Comparison of ENCODE assay signal across 8 cellular contexts in genomic region chr13:77565635-77566034, GRCh38. TPM values are rescaled to one million over a fixed set of nuclear protein-coding genes. Genes with fewer than 3 reads are reported as not detected.
A peak's percentile ranks its signal among the peaks of the same experiment; 100 is the strongest.
DNase-seq lines count a peak whose midpoint lies in the region; ATAC-seq and TF ChIP-seq lines count a peak whose summit lies in the region.

No MANE protein-coding gene starts in this region.

- H3K27me3 Mint-ChIP-seq in endodermal cell (ENCODE audit: insufficient read depth) = no peaks in the 10 kb centered on the region
- peaks cover 15% of the 10 kb centered on the region for H3K27me3 Mint-ChIP-seq in activated T-helper 17 cell treated with anti-CD3 and anti-CD28 coated beads, Interleukin-2, amount 50 U/mL, for 72 hours

- no peaks in the 10 kb centered on the region for H3K9me3 Mint-ChIP-seq in endodermal cell
- H3K9me3 Mint-ChIP-seq in activated T-helper 17 cell treated with anti-CD3 and anti-CD28 coated beads, Interleukin-2, amount 50 U/mL, for 72 hours = no peaks in the 10 kb centered on the region

- no peaks in the 10 kb centered on the region for H3K27me3 ChIP-seq in endodermal cell (ENCODE audit: control insufficient read depth, insufficient read depth, low read length, poor library complexity, severe bottlenecking)
- H3K27me3 ChIP-seq in osteoblast (ENCODE audit: insufficient read depth, low read length) = no peaks in the 10 kb centered on the region

- no peak overlapping the region for H2AFZ ChIP-seq in osteoblast (ENCODE audit: low read length)

- in situ Hi-C loops in ACHN (cut with HindIII; ENCODE audit: low pct_ligation_motif_present, low pct_unique_long_range_greater_than_20kb, low sequenced_read_pairs) = no loop called here

- no peak overlapping the region for H3K4me3 Mint-ChIP-seq in endodermal cell
- H3K4me3 Mint-ChIP-seq in activated T-helper 17 cell treated with anti-CD3 and anti-CD28 coated beads, Interleukin-2, amount 50 U/mL, for 72 hours = no peak overlapping the region

- no peaks in the 10 kb centered on the region for H3K4me1 Mint-ChIP-seq in endodermal cell
- H3K4me1 Mint-ChIP-seq in activated T-helper 17 cell treated with anti-CD3 and anti-CD28 coated beads, Interleukin-2, amount 50 U/mL, for 72 hours = no peaks in the 10 kb centered on the region

- no peaks in the 10 kb centered on the region for H4K20me1 ChIP-seq in osteoblast (ENCODE audit: insufficient read depth, low read length)

- H3K4me1 ChIP-seq in endodermal cell (ENCODE audit: control insufficient read depth, insufficient read depth, low read length) (no peaks in the 10 kb centered on the region), osteoblast (ENCODE audit: insufficient read depth, low read length) (no peaks in the 10 kb centered on the region)

- 31 to 42% methylated on average over 2 of the region's 2 CpGs for WGBS in endodermal cell (ENCODE audit: insufficient coverage in 1 of 2, insufficient read length in 1 of 2), 2 experiments

- no peak overlapping the region for H3K9ac ChIP-seq in endodermal cell (ENCODE audit: extremely low read depth, low read length, poor library complexity, severe bottlenecking)

- H3K36me3 ChIP-seq in endodermal cell (ENCODE audit: control insufficient read depth, insufficient read depth, low read length) (no peaks in the 10 kb centered on the region), osteoblast (ENCODE audit: insufficient read depth, low read length) (no peaks in the 10 kb centered on the region)

- DNase-seq in ACHN (peak; percentile 43), NCI-H774 (lab: John Stamatoyannopoulos, UW) (peak; percentile 1), endodermal cell (no peak), osteoblast (ENCODE audit: insufficient read length, low spot score, missing footprints) (no peak)
- no peak for DNase-seq in activated CD8-positive, alpha-beta memory T cell treated with anti-CD3 and anti-CD28 coated beads for 24 hours

- TF ChIP-seq CTCF in endodermal cell (conservative IDR thresholded peaks at IDR 0.05) (peak; percentile 81), osteoblast (IDR thresholded peaks at IDR 0.05; ENCODE audit: extremely low read depth, low read depth, low read length) (peak; percentile 47)

- H3K27ac ChIP-seq in endodermal cell (ENCODE audit: low read depth, low read length) (no peak overlapping the region), osteoblast (ENCODE audit: low read depth, low read length) (no peak overlapping the region)

- H3K9me3 ChIP-seq in endodermal cell (ENCODE audit: control insufficient read depth, low read length) (no peaks in the 10 kb centered on the region), osteoblast (ENCODE audit: low read depth, low read length) (no peaks in the 10 kb centered on the region)

- ATAC-seq in GM18502 (IDR thresholded peaks at IDR 0.05; ENCODE audit: poor library complexity, unreplicated experiment) (peak; percentile 84), HG03159 (IDR thresholded peaks at IDR 0.05; ENCODE audit: unreplicated experiment) (peak; percentile 80)
- no peak for ATAC-seq in activated T-helper 17 cell treated with anti-CD3 and anti-CD28 coated beads, Interleukin-2, amount 50 U/mL, for 72 hours (replicated peaks)

- H3K4me2 ChIP-seq in osteoblast (ENCODE audit: insufficient read depth, low read length) = no peak overlapping the region

- no peaks in the 10 kb centered on the region for H3K36me3 Mint-ChIP-seq in endodermal cell (ENCODE audit: low read depth)
- no peaks in the 10 kb centered on the region for H3K36me3 Mint-ChIP-seq in activated T-helper 17 cell treated with anti-CD3 and anti-CD28 coated beads, Interleukin-2, amount 50 U/mL, for 72 hours (ENCODE audit: low read depth)

- no peaks in the 10 kb centered on the region for H3K79me2 ChIP-seq in osteoblast (ENCODE audit: insufficient read depth, low read length)

- H3K27ac Mint-ChIP-seq in endodermal cell = no peak overlapping the region
- H3K27ac Mint-ChIP-seq in activated T-helper 17 cell treated with anti-CD3 and anti-CD28 coated beads, Interleukin-2, amount 50 U/mL, for 72 hours = no peak overlapping the region

- H3K4me3 ChIP-seq in endodermal cell (ENCODE audit: low read length) (no peak overlapping the region), osteoblast (ENCODE audit: insufficient read depth, low read length) (no peak overlapping the region)

RNA-seq across cellular contexts. Expression of gene SCEL, which starts 30.1 kb away (rescaled TPM):
- total RNA-seq in endodermal cell = under 1 TPM in 1 of 2 donors, not detected in 1; 0.18 TPM
- 0.11 TPM for polyA plus RNA-seq in endodermal cell (2013, experiment 1 of 2)
- polyA plus RNA-seq in endodermal cell (2013, experiment 2 of 2) = not detected
- total RNA-seq in osteoblast = not detected in 2 replicates
- not detected for total RNA-seq in activated T-helper 17 cell treated with anti-CD3 and anti-CD28 coated beads, Interleukin-2, amount 50 U/mL, for 72 hours

Comparison
In these comparisons a context has a peak if more than half of its experiments do, and no peak if none do; other contexts are left out.
1. DNase-seq: peak in ACHN (single experiment) and NCI-H774 (single experiment); none in endodermal cell (single experiment), osteoblast (single experiment) and activated CD8-positive, alpha-beta memory T cell treated with anti-CD3 and anti-CD28 coated beads for 24 hours (single experiment).